9 cellular contexts compared by ENCODE assay signal in genomic region chr6:37005061-37005810, GRCh38. TPM values are rescaled to one million over a fixed set of nuclear protein-coding genes. Genes with fewer than 3 reads are reported as not detected.
DNase-seq lines count a peak whose midpoint lies in the region; ATAC-seq, FAIRE-seq and TF ChIP-seq lines count a peak whose summit lies in the region.
"Had no signal": no experiment of that assay in that cellular context is flagged by ENCODE, and none has a peak within 500 bp of the region (broad histone marks: within the 10 kb centered on the region; RNA-seq: fewer than 3 reads in every experiment).

TSS of gene FGD2 (plus strand) at chr6:37005655. CDS start at chr6:37005818, 163 bp downstream.

- no peak within 1 kb of the TSS for H3K9ac ChIP-seq in parathyroid adenoma

- peak within 1 kb of the TSS; percentile 62 for H3K4me3 Mint-ChIP-seq in CD4-positive, alpha-beta T cell
- H3K4me3 Mint-ChIP-seq: nephron had no signal

- peaks cover 11% of the 10 kb centered on the region for H3K4me1 Mint-ChIP-seq in CD4-positive, alpha-beta T cell (ENCODE audit: low read depth)

- no peak within 1 kb of the TSS for H3K27ac ChIP-seq in CD4-positive, alpha-beta T cell (ENCODE audit: low read depth, low read length)
- H3K27ac ChIP-seq in adrenal gland: peak within 1 kb of the TSS in 1 of 5 donors; percentile 71
- no peak within 1 kb of the TSS for H3K27ac ChIP-seq in parathyroid adenoma

- POLR2A ChIA-PET in CD4-positive, alpha-beta T cell (lab: Charles Lee): interaction anchor here (0.6 to 2.0 kb wide), 2 partner anchors 19 to 647 kb away, joined by 3 to 7 read pairs; partner anchors contain the start of gene MTCH1

- FAIRE-seq in GM19239 (lab: Jason Lieb, UNC): peak; percentile 92

- TF ChIP-seq POLR2A in adrenal gland (IDR thresholded peaks at IDR 0.05): no peak

- H3K4me2 ChIP-seq in parathyroid adenoma (ENCODE audit: low read length): no peak within 1 kb of the TSS

- H3K79me2 ChIP-seq in parathyroid adenoma: no peaks in the 10 kb centered on the region

- H3K4me1 ChIP-seq in adrenal gland (replicated peaks in 1 of 2) (no peaks in the 10 kb centered on the region), parathyroid adenoma (peaks cover 10% of the 10 kb centered on the region)

- no peaks in the 10 kb centered on the region for H3K27me3 ChIP-seq in CD4-positive, alpha-beta T cell (ENCODE audit: control insufficient read depth, insufficient read depth, low read length)
- H3K27me3 ChIP-seq in adrenal gland (no peaks in the 10 kb centered on the region), parathyroid adenoma (ENCODE audit: control insufficient read depth, insufficient read depth, low read length) (no peaks in the 10 kb centered on the region)

- no peaks in the 10 kb centered on the region for H3K9me3 ChIP-seq in CD4-positive, alpha-beta T cell (ENCODE audit: control insufficient read depth, low read length)
- no peaks in the 10 kb centered on the region for H3K9me3 ChIP-seq in adrenal gland (replicated peaks in 1 of 3)
- no peaks in the 10 kb centered on the region for H3K9me3 ChIP-seq in parathyroid adenoma (ENCODE audit: control insufficient read depth, low read length)

- WGBS in adrenal gland, 4 donors: 76 to 83% (median 80%) methylated on average over 11 to 14 of the region's 14 CpGs

- no peak for TF ChIP-seq CTCF in CD4-positive, alpha-beta T cell (IDR thresholded peaks at IDR 0.05)
- TF ChIP-seq CTCF in adrenal gland (IDR thresholded peaks at IDR 0.05) (no peak), parathyroid adenoma (IDR thresholded peaks at IDR 0.05) (no peak)

- no peaks in the 10 kb centered on the region for H3K27me3 Mint-ChIP-seq in CD4-positive, alpha-beta T cell

- H3K36me3 ChIP-seq in adrenal gland (replicated peaks in 1 of 2) (no peaks in the 10 kb centered on the region), parathyroid adenoma (ENCODE audit: control insufficient read depth, insufficient read depth, low read length) (no peaks in the 10 kb centered on the region)

- CTCF ChIA-PET in CD4-positive, alpha-beta T cell (lab: Charles Lee): interaction anchor here (2.1 kb wide), 1 partner anchor 13 kb away, joined by 11 read pairs; no protein-coding TSS in a partner anchor

- ATAC-seq in CD4-positive, alpha-beta T cell (ENCODE audit: poor library complexity): no peak
- ATAC-seq in HG03280 (IDR thresholded peaks at IDR 0.05; ENCODE audit: unreplicated experiment): peak; percentile 56

- intact Hi-C loops in CD4-positive, alpha-beta T cell (cut with DNase I, micrococcal nuclease): no loop called here
- intact Hi-C loops in adrenal gland (cut with DNase I): no loop called here

- peak within 1 kb of the TSS; percentile 73 for H2AFZ ChIP-seq in parathyroid adenoma

- peak within 1 kb of the TSS; percentile 2 for H3K27ac Mint-ChIP-seq in CD4-positive, alpha-beta T cell

- H3K4me3 ChIP-seq in adrenal gland (peak within 1 kb of the TSS in 1 of 4 donors; percentile 40), parathyroid adenoma (ENCODE audit: low read depth, low read length) (no peak within 1 kb of the TSS)

- DNase-seq in CD4-positive, alpha-beta T cell: no peak
- DNase-seq in GM19239 (ENCODE audit: insufficient read length, low spot score): peak; percentile 87
- DNase-seq in adrenal gland: peak in 1 of 7 donors; percentile 26
- DNase-seq in activated CD4-positive, alpha-beta T cell treated with anti-CD3 and anti-CD28 coated beads for 4 hours: no peak
- no peak for DNase-seq in foreskin melanocyte
- no peak for DNase-seq in HT-29 (ENCODE audit: low spot score)

- H3K36me3 Mint-ChIP-seq in CD4-positive, alpha-beta T cell (ENCODE audit: low read depth): no peaks in the 10 kb centered on the region

- H3K9me3 Mint-ChIP-seq in CD4-positive, alpha-beta T cell: no peaks in the 10 kb centered on the region
- H3K9me3 Mint-ChIP-seq: nephron had no signal

RNA-seq across cellular contexts. Expression of gene FGD2, which starts in this region (rescaled TPM):
- total RNA-seq in CD4-positive, alpha-beta T cell: 1 to 10 TPM; 1.2 TPM
- 100 to 1,000 TPM in 1 of 8 donors, 10 to 100 TPM in 7; 18.3 to 117 (median 35.7) TPM for total RNA-seq in adrenal gland
- polyA plus RNA-seq in adrenal gland: 10 to 100 TPM in 1 of 3 donors, 1 to 10 TPM in 2; 3.7 to 28.7 (median 6.9) TPM
- 0.31 and 0.53 TPM in 2 replicates for total RNA-seq in HT-29 (2014; rRNA removed; shearing (Covaris generic))

Comparison
In these comparisons a context has a peak if more than half of its experiments do, and no peak if none do; other contexts are left out.
1. RNA of gene FGD2 (total RNA-seq): 18.3 to 117 TPM in adrenal gland; 1.2 TPM in CD4-positive, alpha-beta T cell and 0.31 to 0.53 TPM in HT-29; every median in the first group is over 4 times any median in the second.